Comparison of ENCODE assay signal across 9 cellular contexts in the genomic region with DNA sequence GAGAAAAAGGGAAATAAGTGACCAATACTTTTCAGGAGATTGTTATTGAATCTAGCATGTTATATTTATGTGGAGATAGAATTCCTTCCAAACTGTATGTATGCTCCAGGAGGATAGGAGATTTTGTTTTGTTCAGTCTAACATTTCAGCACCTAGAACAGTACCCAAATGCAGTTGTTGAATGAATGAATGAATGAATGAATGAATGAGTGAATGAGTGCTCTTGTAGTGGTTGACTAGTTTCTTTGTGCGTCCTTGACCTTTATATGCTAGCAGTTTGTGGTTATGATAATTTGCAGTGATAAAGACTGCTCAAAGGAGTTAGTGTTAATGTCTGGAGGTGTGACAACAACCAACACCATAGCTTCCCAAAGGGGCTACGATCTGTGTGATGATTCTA.
"Had no signal": no experiment of that assay in that cellular context is flagged by ENCODE, and none has a peak within 500 bp of the region (broad histone marks: within the 10 kb centered on the region; RNA-seq: fewer than 3 reads in every experiment).

No MANE protein-coding gene starts in this region.

- H3K9ac ChIP-seq: KMS-11 had no signal

- ATAC-seq: GM23338 had no signal

- FAIRE-seq: H1, H54, HTR-8/SVneo had no signal

- H3K4me3 ChIP-seq: GM23338 had no signal

- H3K27ac ChIP-seq: KMS-11 had no signal

- DNase-seq: H9, HCEC 1CT, IMR-90, KBM-7 had no signal

- H3K4me2 ChIP-seq: GM23338, KMS-11 had no signal

- H2AFZ ChIP-seq: GM23338 had no signal
